9 cellular contexts compared by ENCODE assay signal in genomic region chr17:34579017-34579946, GRCh38. TPM values are rescaled to one million over a fixed set of nuclear protein-coding genes. Genes with fewer than 3 reads are reported as not detected.
DNase-seq lines count a peak whose midpoint lies in the region; ATAC-seq and TF ChIP-seq lines count a peak whose summit lies in the region.
"Had no signal": no experiment of that assay in that cellular context is flagged by ENCODE, and none has a peak within 500 bp of the region (broad histone marks: within the 10 kb centered on the region; RNA-seq: fewer than 3 reads in every experiment).

TSS of gene TMEM132E (plus strand) at chr17:34579582. CDS start at chr17:34581077, 1,495 bp downstream.

- no peak for TF ChIP-seq POLR2A in heart left ventricle (IDR thresholded peaks at IDR 0.05)
- TF ChIP-seq POLR2A in ovary (IDR thresholded peaks at IDR 0.05) = no peak

- H3K36me3 Mint-ChIP-seq in activated T-helper 17 cell treated with anti-CD3 and anti-CD28 coated beads, Interleukin-2, amount 50 U/mL, for 72 hours (ENCODE audit: low read depth) = no peaks in the 10 kb centered on the region

- DNase-seq in AG09309 (ENCODE audit: low read depth) = no peak
- peak in 4 of 5 donors; percentile 25 to 43 (median 34) for DNase-seq in heart left ventricle
- peak; percentile 43 to 72 (median 69) for DNase-seq in ovary

- no peaks in the 10 kb centered on the region for H3K4me1 Mint-ChIP-seq in activated T-helper 17 cell treated with anti-CD3 and anti-CD28 coated beads, Interleukin-2, amount 50 U/mL, for 72 hours

- H3K27me3 Mint-ChIP-seq in activated T-helper 17 cell treated with anti-CD3 and anti-CD28 coated beads, Interleukin-2, amount 50 U/mL, for 72 hours = peaks cover 66% of the 10 kb centered on the region

- H3K9ac ChIP-seq in HUES6 (ENCODE audit: low read length) = peak within 1 kb of the TSS; percentile 16

- intact Hi-C loops in heart left ventricle (cut with DNase I) (no loop called here), ovary (cut with DNase I) (no loop called here)

- H3K27ac Mint-ChIP-seq in activated T-helper 17 cell treated with anti-CD3 and anti-CD28 coated beads, Interleukin-2, amount 50 U/mL, for 72 hours = no peak within 1 kb of the TSS

- no peaks in the 10 kb centered on the region for H3K9me3 Mint-ChIP-seq in activated T-helper 17 cell treated with anti-CD3 and anti-CD28 coated beads, Interleukin-2, amount 50 U/mL, for 72 hours

- H3K36me3 ChIP-seq in HUES6 (ENCODE audit: control insufficient read depth, insufficient read depth, low read length) (no peaks in the 10 kb centered on the region), heart left ventricle (no peaks in the 10 kb centered on the region), ovary (no peaks in the 10 kb centered on the region)

- H3K4me3 ChIP-seq in AG09309 (ENCODE audit: control insufficient read depth, low read depth, low read length) (peak within 1 kb of the TSS; percentile 38), HUES6 (ENCODE audit: low read depth, low read length) (peak within 1 kb of the TSS; percentile 56), heart left ventricle (peak within 1 kb of the TSS; percentile 23 to 66 (median 54)), ovary (peak within 1 kb of the TSS; percentile 45)

- peaks cover 28% of the 10 kb centered on the region for H3K4me1 ChIP-seq in HUES6 (ENCODE audit: control insufficient read depth, insufficient read depth, low read length)
- H3K4me1 ChIP-seq in heart left ventricle = peaks cover 6 to 38% (median 30%) of the 10 kb centered on the region in 12 donors
- H3K4me1 ChIP-seq in ovary (ENCODE audit: insufficient read depth) = peaks cover 11% of the 10 kb centered on the region

- TF ChIP-seq CTCF in AG09309 (IDR thresholded peaks at IDR 0.05; ENCODE audit: control insufficient read depth, insufficient read depth, low read depth, low read length, missing control alignments) (no peak), heart left ventricle (IDR thresholded peaks at IDR 0.05) (no peak), ovary (IDR thresholded peaks at IDR 0.05) (no peak)

- H3K27me3 ChIP-seq in HUES6 (ENCODE audit: control insufficient read depth, insufficient read depth, low read length) (peaks cover 100% of the 10 kb centered on the region), heart left ventricle (peaks cover 41 to 99% (median 74%) of the 10 kb centered on the region in 9 donors), ovary (no peaks in the 10 kb centered on the region)

- TF ChIP-seq EP300 in ovary (IDR thresholded peaks at IDR 0.05) = no peak

- peak; percentile 21 for ATAC-seq in activated T-helper 17 cell treated with anti-CD3 and anti-CD28 coated beads, Interleukin-2, amount 50 U/mL, for 72 hours (replicated peaks)
- ATAC-seq in heart left ventricle (peak; percentile 38 to 78 (median 70)), HG03159 (IDR thresholded peaks at IDR 0.05; ENCODE audit: unreplicated experiment) (no peak), HG02852 (IDR thresholded peaks at IDR 0.05; ENCODE audit: unreplicated experiment) (no peak), GM18870 (IDR thresholded peaks at IDR 0.05; ENCODE audit: unreplicated experiment) (no peak)

- 0 to 1% (median 1%) methylated on average over 67 to 101 of the region's 101 CpGs for WGBS in heart left ventricle, 4 donors
- 0 to 1% (median 1%) methylated on average over 85 to 101 of the region's 101 CpGs for WGBS in ovary, 3 donors

- H3K9me3 ChIP-seq in HUES6 (ENCODE audit: control insufficient read depth, insufficient read depth, low read depth, low read length) (peaks cover 3% of the 10 kb centered on the region; the same call in 1 of the 2 replicates), heart left ventricle (peaks cover 0 to 4% (median 0%) of the 10 kb centered on the region in 12 donors), ovary (no peaks in the 10 kb centered on the region)

- H3K4me3 Mint-ChIP-seq in activated T-helper 17 cell treated with anti-CD3 and anti-CD28 coated beads, Interleukin-2, amount 50 U/mL, for 72 hours = peak within 1 kb of the TSS; percentile 72

- H3K27ac ChIP-seq in HUES6 (ENCODE audit: low read depth, low read length) (no peak within 1 kb of the TSS), heart left ventricle (no peak within 1 kb of the TSS), ovary (no peak within 1 kb of the TSS)

RNA-seq across cellular contexts. Expression of gene TMEM132E, which starts in this region (rescaled TPM):
- total RNA-seq in activated T-helper 17 cell treated with anti-CD3 and anti-CD28 coated beads, Interleukin-2, amount 50 U/mL, for 72 hours = not detected
- total RNA-seq in heart left ventricle = under 1 TPM in 2 of 9 donors, not detected in 7; 0.09 to 0.20 TPM
- under 1 TPM in 1 of 2 donors, not detected in 1; 0.04 TPM for polyA plus RNA-seq in heart left ventricle
- under 1 TPM in 5 of 7 donors, not detected in 2; 0.10 to 0.40 (median 0.20) TPM for total RNA-seq in ovary
- polyA plus RNA-seq in ovary = under 1 TPM; 0.08 to 0.22 TPM
- total RNA-seq: glomerular endothelial cell had no signal

Comparison
In these comparisons a context has a peak if more than half of its experiments do, and no peak if none do; other contexts are left out.
1. Peak in ATAC-seq in activated T-helper 17 cell treated with anti-CD3 and anti-CD28 coated beads, Interleukin-2, amount 50 U/mL, for 72 hours; RNA of the gene not detected or under 1 TPM.
2. Peak in DNase-seq, ATAC-seq and H3K4me3 ChIP-seq in heart left ventricle; RNA of the gene not detected or under 1 TPM.
3. Peak in DNase-seq and H3K4me3 ChIP-seq in ovary; RNA of the gene not detected or under 1 TPM.